ENCODE assay signal across 27 cellular contexts in genomic region chr9:37097294-37097693, GRCh38.
"Had no signal": no experiment of that assay in that cellular context is flagged by ENCODE, and none has a peak within 500 bp of the region (broad histone marks: within the 10 kb centered on the region; RNA-seq: fewer than 3 reads in every experiment).

No MANE protein-coding gene starts in this region.

- H3K27ac ChIP-seq: coronary artery, dorsolateral prefrontal cortex, epithelial cell of prostate, esophagus squamous epithelium, gastrocnemius medialis, heart right ventricle, left lung, lower lobe of right lung had no signal

- H3K27me3 Mint-ChIP-seq: memory B cell had no signal

- H3K9me3 Mint-ChIP-seq: memory B cell had no signal

- H3K36me3 Mint-ChIP-seq: memory B cell had no signal

- H3K27ac Mint-ChIP-seq: memory B cell had no signal

- H3K36me3 ChIP-seq: esophagus squamous epithelium, gastrocnemius medialis, heart right ventricle, left lung, lower lobe of right lung had no signal

- H3K9me3 ChIP-seq: esophagus squamous epithelium, gastrocnemius medialis, heart right ventricle, left lung, lower lobe of right lung had no signal

- H3K4me3 ChIP-seq: coronary artery, dorsolateral prefrontal cortex, esophagus squamous epithelium, gastrocnemius medialis, heart right ventricle, left lung, lower lobe of right lung had no signal

- H3K27me3 ChIP-seq: dorsolateral prefrontal cortex, esophagus squamous epithelium, gastrocnemius medialis, heart right ventricle, left lung had no signal

- FAIRE-seq: colon, endometrium, islet of Langerhans, keratinocyte had no signal

- H3K4me1 ChIP-seq: esophagus squamous epithelium, gastrocnemius medialis, heart right ventricle, left lung, lower lobe of right lung had no signal

- ATAC-seq: esophagus mucosa, gastrocnemius medialis, heart right ventricle, left cardiac atrium, left lung, left ventricle myocardium superior, lower lobe of right lung had no signal

- DNase-seq: dermis blood vessel endothelial cell; dorsolateral prefrontal cortex; effector CD4-positive, alpha-beta T cell; effector memory CD4-positive, alpha-beta T cell; erythroblast; esophagus squamous epithelium; foreskin fibroblast; foreskin melanocyte; gastrocnemius medialis; glutamatergic neuron; head of caudate nucleus; heart right ventricle; hippocampal formation; left cardiac atrium; left lung; left ventricle myocardium superior; lower lobe of right lung; mesendoderm; midbrain had no signal

- H3K4me3 Mint-ChIP-seq: memory B cell had no signal
